In the genomic region with DNA sequence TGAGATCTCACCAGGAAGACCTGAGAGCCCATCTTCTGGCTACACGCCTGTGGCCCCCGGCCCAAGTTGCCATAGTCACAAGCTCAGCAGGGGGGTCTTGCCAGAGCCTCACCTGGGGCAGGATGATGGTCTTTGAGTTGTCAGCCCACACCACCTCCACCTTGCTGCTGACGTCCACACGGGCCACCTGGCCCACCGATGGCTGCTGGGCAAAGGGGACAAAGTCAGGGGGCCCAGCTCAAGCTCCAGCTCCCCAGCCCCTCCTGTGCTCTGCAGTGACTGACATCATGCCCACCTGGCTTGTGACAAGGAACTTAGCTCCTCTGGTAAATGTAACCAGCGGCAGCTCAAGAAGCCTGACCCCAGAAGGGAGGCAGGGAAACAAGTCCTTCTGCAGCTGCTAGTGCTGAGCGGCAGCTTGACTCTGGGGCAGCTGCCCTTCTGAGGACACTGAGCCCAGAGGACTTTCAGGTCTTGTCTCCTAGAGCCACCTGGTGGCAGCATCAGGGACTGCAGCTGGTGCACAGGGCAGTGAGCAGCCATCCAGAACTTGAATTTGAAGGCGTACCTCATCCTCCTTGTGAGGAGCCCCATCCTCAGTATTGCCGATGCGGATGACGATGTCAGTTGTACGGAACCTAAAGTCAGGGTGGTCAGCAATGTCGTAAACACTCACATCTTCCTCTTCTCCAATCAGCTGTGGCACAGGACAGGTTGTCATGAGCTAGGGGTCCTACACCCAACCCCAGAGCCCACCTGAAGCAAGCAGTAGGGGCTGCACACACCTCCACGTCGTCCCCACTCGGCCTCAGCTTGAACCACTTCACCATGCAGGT, we compare ENCODE assay signal across 8 cellular contexts. TPM values are rescaled to one million over a fixed set of nuclear protein-coding genes. Genes with fewer than 3 reads are reported as not detected.
DNase-seq lines count a peak whose midpoint lies in the region; ATAC-seq, FAIRE-seq and TF ChIP-seq lines count a peak whose summit lies in the region.

No MANE protein-coding gene starts in this region.

- H3K27ac Mint-ChIP-seq in CD8-positive, alpha-beta memory T cell: peak overlapping the region in 6 of 8 donors; percentile 1 to 57 (median 44)

- TF ChIP-seq CTCF in endothelial cell of umbilical vein (IDR thresholded peaks at IDR 0.05; ENCODE audit: extremely low read depth in 1 of 2, insufficient read depth in 1 of 2, low read depth in 1 of 2, low read length in 2 of 2): peak; percentile 92 to 93

- no peaks in the 10 kb centered on the region for H3K4me1 ChIP-seq in CD8-positive, alpha-beta memory T cell (ENCODE audit: insufficient read depth, low read length)
- H3K4me1 ChIP-seq in NT2/D1 (ENCODE audit: insufficient read depth, insufficient read length) (peaks cover 6% of the 10 kb centered on the region), endothelial cell of umbilical vein (ENCODE audit: control insufficient read depth, extremely low read depth, insufficient read depth, low read length) (no peaks in the 10 kb centered on the region)

- H3K4me1 Mint-ChIP-seq in CD8-positive, alpha-beta memory T cell: no peaks in the 10 kb centered on the region

- no peaks in the 10 kb centered on the region for H3K27me3 Mint-ChIP-seq in CD8-positive, alpha-beta memory T cell

- peaks cover 5 to 86% (median 22%) of the 10 kb centered on the region in 3 donors for H3K36me3 Mint-ChIP-seq in CD8-positive, alpha-beta memory T cell

- H3K9ac ChIP-seq in NT2/D1 (ENCODE audit: insufficient read length, low read depth): peak overlapping the region; percentile 46
- no peak overlapping the region for H3K9ac ChIP-seq in endothelial cell of umbilical vein (replicated peaks; ENCODE audit: extremely low read depth, insufficient read depth, low read length)

- no peaks in the 10 kb centered on the region for H4K20me1 ChIP-seq in endothelial cell of umbilical vein (replicated peaks; ENCODE audit: control insufficient read depth, extremely low read depth, insufficient read depth, low read length)

- no TSS peak for BruUV-seq in endothelial cell of umbilical vein (replicated peaks; lab: Mats Ljungman, UMichigan)

- no peak overlapping the region for H3K4me2 ChIP-seq in endothelial cell of umbilical vein (ENCODE audit: insufficient read depth, low read length)

- CTCF ChIA-PET in CD8-positive, alpha-beta memory T cell (lab: Charles Lee): interaction anchor here (0.5 to 7.4 kb wide), 43 partner anchors 8 to 383 kb away, joined by 3 to 175 read pairs (median 4); partner anchors contain the start of genes PRPSAP1, QRICH2, RHBDF2 and SPHK1
- CTCF ChIA-PET in endothelial cell of umbilical vein (lab: Charles Lee): interaction anchor here (0.6 to 4.7 kb wide), 43 partner anchors 8 to 378 kb away, joined by 3 to 155 read pairs (median 4); partner anchors contain the start of genes EXOC7, PRPSAP1, QRICH2 and RHBDF2

- peak; percentile 69 to 90 (median 76) for DNase-seq in CD8-positive, alpha-beta memory T cell
- peak; percentile 24 for DNase-seq in HS-27A (ENCODE audit: low read depth)
- DNase-seq in NT2/D1 (ENCODE audit: low read depth, low spot score): peak; percentile 77
- DNase-seq in activated CD8-positive, alpha-beta memory T cell treated with anti-CD3 and anti-CD28 coated beads for 48 hours (ENCODE audit: low read depth in 2 of 3, low spot score in 2 of 3): peak; percentile 38 to 88 (median 82)
- DNase-seq in endothelial cell of umbilical vein (ENCODE audit: low read depth, low spot score): peak; percentile 81
- peak; percentile 96 for DNase-seq in myocyte (ENCODE audit: low read depth)
- DNase-seq in stimulated activated CD8-positive, alpha-beta memory T cell treated with anti-CD3 and anti-CD28 coated beads, Interleukin-4, amount 100 ng/mL, for 48 hours: peak; percentile 95

- H3K79me2 ChIP-seq in endothelial cell of umbilical vein (ENCODE audit: control insufficient read depth, insufficient read depth, low read length): no peaks in the 10 kb centered on the region

- POLR2A ChIA-PET in CD8-positive, alpha-beta memory T cell (lab: Charles Lee): interaction anchor here (0.5 to 0.7 kb wide), 4 partner anchors 44 to 330 kb away, joined by 3 to 5 read pairs (median 4); partner anchors contain the start of gene PRPSAP1
- POLR2A ChIA-PET in endothelial cell of umbilical vein (lab: Charles Lee): no interaction called here

- dilution Hi-C loops in endothelial cell of umbilical vein (cut with MboI; ENCODE audit: extremely low pct_ligation_motif_present, low sequenced_read_pairs): no loop called here

- no peak overlapping the region for H3K4me3 ChIP-seq in CD8-positive, alpha-beta memory T cell (ENCODE audit: low read length)
- H3K4me3 ChIP-seq in NT2/D1 (ENCODE audit: insufficient read length, low read depth): no peak overlapping the region
- H3K4me3 ChIP-seq in endothelial cell of umbilical vein (replicated peaks in 1 of 3; ENCODE audit: insufficient read depth in 1 of 3, low read depth in 1 of 3, low read length in 3 of 3): no peak overlapping the region

- H3K9me3 Mint-ChIP-seq in CD8-positive, alpha-beta memory T cell: no peaks in the 10 kb centered on the region

- H3K27me3 ChIP-seq in CD8-positive, alpha-beta memory T cell (ENCODE audit: insufficient read depth, low read length, poor library complexity, severe bottlenecking): no peaks in the 10 kb centered on the region
- no peaks in the 10 kb centered on the region for H3K27me3 ChIP-seq in NT2/D1 (ENCODE audit: insufficient read depth, insufficient read length)
- H3K27me3 ChIP-seq in endothelial cell of umbilical vein (ENCODE audit: control insufficient read depth in 2 of 2, insufficient read depth in 2 of 2, low read length in 2 of 2): no peaks in the 10 kb centered on the region

- H3K9me3 ChIP-seq in CD8-positive, alpha-beta memory T cell (ENCODE audit: low read length): no peaks in the 10 kb centered on the region
- H3K9me3 ChIP-seq in NT2/D1 (ENCODE audit: insufficient read depth, low read length): no peaks in the 10 kb centered on the region
- H3K9me3 ChIP-seq in endothelial cell of umbilical vein (replicated peaks; ENCODE audit: control insufficient read depth, insufficient read depth, low read length): no peaks in the 10 kb centered on the region

- intact Hi-C loops in endothelial cell of umbilical vein (cut with micrococcal nuclease): loop anchor here (1.0 to 2.0 kb wide), 5 partner anchors 9 to 95 kb away; no protein-coding TSS in a partner anchor

- ATAC-seq in HG02610 (IDR thresholded peaks at IDR 0.05; ENCODE audit: unreplicated experiment): no peak

- H3K36me3 ChIP-seq in CD8-positive, alpha-beta memory T cell (ENCODE audit: insufficient read depth, low read length): peaks cover 48% of the 10 kb centered on the region
- H3K36me3 ChIP-seq in NT2/D1 (ENCODE audit: insufficient read depth, insufficient read length, low read length) (peaks cover 93% of the 10 kb centered on the region), endothelial cell of umbilical vein (ENCODE audit: control insufficient read depth in 2 of 2, extremely low read depth in 1 of 2, insufficient read depth in 2 of 2, low read length in 2 of 2) (peaks cover 6 to 57% of the 10 kb centered on the region in 2 experiments)

- no peaks in the 10 kb centered on the region for H3K9me1 ChIP-seq in endothelial cell of umbilical vein (replicated peaks; ENCODE audit: control insufficient read depth, extremely low read depth, insufficient read depth, low read length)

- no peak overlapping the region for H3K27ac ChIP-seq in CD8-positive, alpha-beta memory T cell (ENCODE audit: low read depth, low read length)
- no peak overlapping the region for H3K27ac ChIP-seq in endothelial cell of umbilical vein (ENCODE audit: insufficient read depth, low read depth, low read length)

- H2AFZ ChIP-seq in endothelial cell of umbilical vein (ENCODE audit: low read depth, low read length): no peak overlapping the region

- TF ChIP-seq POLR2A in endothelial cell of umbilical vein (IDR thresholded peaks at IDR 0.05; ENCODE audit: low read depth, low read length): no peak

- FAIRE-seq in endothelial cell of umbilical vein (lab: Jason Lieb, UNC): peak; percentile 98

- H3K4me3 Mint-ChIP-seq in CD8-positive, alpha-beta memory T cell: no peak overlapping the region

RNA-seq across cellular contexts. Expression of gene SPHK1, which starts 13.5 kb away (rescaled TPM):
- total RNA-seq in CD8-positive, alpha-beta memory T cell: 10 to 100 TPM; 17.2 to 18.7 TPM
- 0.76 TPM for polyA plus RNA-seq in CD8-positive, alpha-beta memory T cell
- total RNA-seq in endothelial cell of umbilical vein (70.7 and 85.6 TPM in 2 replicates), myocyte (9.0 and 11.1 TPM in 2 replicates)
- 97.4 and 97.8 TPM in 2 replicates for polyA plus RNA-seq in endothelial cell of umbilical vein
- polyA plus RNA-seq in endothelial cell of umbilical vein (2011; cell fraction: cytosol; rRNA removed): 57.6 and 80.7 TPM in 2 replicates
- polyA plus RNA-seq in endothelial cell of umbilical vein (2011; cell fraction: nucleus; rRNA removed): 331 and 358 TPM in 2 replicates
- 84.4 and 89.7 TPM in 2 replicates for polyA plus RNA-seq in endothelial cell of umbilical vein (2012)
- 27.2 and 37.8 TPM in 2 replicates for polyA minus RNA-seq in endothelial cell of umbilical vein
- 11.3 TPM for polyA minus RNA-seq in endothelial cell of umbilical vein (2011; cell fraction: cytosol; rRNA and poly(A)+ RNA removed)
- polyA minus RNA-seq in endothelial cell of umbilical vein (2011; cell fraction: nucleus; rRNA and poly(A)+ RNA removed): 37.5 and 78.5 TPM in 2 replicates
- 22.2 TPM for polyA plus RNA-seq in myocyte (2012)

RNA-seq across cellular contexts. Expression of gene PRPSAP1, which starts 44.2 kb away (rescaled TPM):
- total RNA-seq in CD8-positive, alpha-beta memory T cell: 10 to 100 TPM; 46.9 to 48.3 TPM
- 63.3 TPM for polyA plus RNA-seq in CD8-positive, alpha-beta memory T cell
- 79.1 and 90.2 TPM in 2 replicates for total RNA-seq in endothelial cell of umbilical vein
- polyA plus RNA-seq in endothelial cell of umbilical vein: 106 and 123 TPM in 2 replicates
- 117 and 119 TPM in 2 replicates for polyA plus RNA-seq in endothelial cell of umbilical vein (2011; cell fraction: cytosol; rRNA removed)
- 331 and 391 TPM in 2 replicates for polyA plus RNA-seq in endothelial cell of umbilical vein (2011; cell fraction: nucleus; rRNA removed)
- 70.0 and 80.9 TPM in 2 replicates for polyA plus RNA-seq in endothelial cell of umbilical vein (2012)
- polyA minus RNA-seq in endothelial cell of umbilical vein: 111 and 140 TPM in 2 replicates
- 35.5 TPM for polyA minus RNA-seq in endothelial cell of umbilical vein (2011; cell fraction: cytosol; rRNA and poly(A)+ RNA removed)
- 121 and 170 TPM in 2 replicates for polyA minus RNA-seq in endothelial cell of umbilical vein (2011; cell fraction: nucleus; rRNA and poly(A)+ RNA removed)
- 37.4 and 58.5 TPM in 2 replicates for total RNA-seq in myocyte
- polyA plus RNA-seq in myocyte (2012): 52.9 TPM

RNA-seq across cellular contexts. Expression of gene UBE2O, which starts 55.0 kb away (rescaled TPM):
- total RNA-seq in CD8-positive, alpha-beta memory T cell: 10 to 100 TPM; 33.6 to 35.0 TPM
- polyA plus RNA-seq in CD8-positive, alpha-beta memory T cell: 14.9 TPM
- total RNA-seq in endothelial cell of umbilical vein: 32.8 and 34.1 TPM in 2 replicates
- polyA plus RNA-seq in endothelial cell of umbilical vein: 12.1 and 13.9 TPM in 2 replicates
- polyA plus RNA-seq in endothelial cell of umbilical vein (2011; cell fraction: cytosol; rRNA removed): 13.2 TPM in 2 replicates
- polyA plus RNA-seq in endothelial cell of umbilical vein (2011; cell fraction: nucleus; rRNA removed): 36.1 and 37.2 TPM in 2 replicates
- 19.0 and 24.0 TPM in 2 replicates for polyA plus RNA-seq in endothelial cell of umbilical vein (2012)
- polyA minus RNA-seq in endothelial cell of umbilical vein: 82.5 and 92.5 TPM in 2 replicates
- 17.1 TPM for polyA minus RNA-seq in endothelial cell of umbilical vein (2011; cell fraction: cytosol; rRNA and poly(A)+ RNA removed)
- polyA minus RNA-seq in endothelial cell of umbilical vein (2011; cell fraction: nucleus; rRNA and poly(A)+ RNA removed): 18.1 and 19.6 TPM in 2 replicates
- total RNA-seq in myocyte: 12.7 and 21.1 TPM in 2 replicates
- 16.9 TPM for polyA plus RNA-seq in myocyte (2012)

Comparison
In these comparisons a context has a peak if more than half of its experiments do, and no peak if none do; other contexts are left out.
1. DNase-seq: peak in every context shown above with its lines; median percentile 96 in myocyte; 95 in stimulated activated CD8-positive, alpha-beta memory T cell treated with anti-CD3 and anti-CD28 coated beads, Interleukin-4, amount 100 ng/mL, for 48 hours; 82 in activated CD8-positive, alpha-beta memory T cell treated with anti-CD3 and anti-CD28 coated beads for 48 hours; 81 in endothelial cell of umbilical vein; 77 in NT2/D1; 76 in CD8-positive, alpha-beta memory T cell; 24 in HS-27A.